In genomic region chr5:176447538-176447981, GRCh38 we compare ENCODE assay signal across 8 cellular contexts. TPM values are rescaled to one million over a fixed set of nuclear protein-coding genes. Genes with fewer than 3 reads are reported as not detected.
DNase-seq lines count a peak whose midpoint lies in the region; ATAC-seq and TF ChIP-seq lines count a peak whose summit lies in the region.

No MANE protein-coding gene starts in this region.

- peak overlapping the region; percentile 87 for H3K4me3 Mint-ChIP-seq in activated CD4-positive, alpha-beta T cell treated with anti-CD3 and anti-CD28 coated beads, Interleukin-2, amount 10 ng/mL, durations not matched to agents 7 days and 5 days

- H3K36me3 ChIP-seq in OCI-LY1 (ENCODE audit: insufficient read depth, low read length) = peaks cover 3% of the 10 kb centered on the region; the same call in 1 of the 2 replicates

- no peak for TF ChIP-seq CTCF in OCI-LY1 (IDR thresholded peaks at IDR 0.05; ENCODE audit: low read length)

- CTCF ChIA-PET in activated CD4-positive, alpha-beta T cell treated with anti-CD3 and anti-CD28 coated beads, Interleukin-2, amount 10 ng/mL, durations not matched to agents 7 days and 5 days (lab: Charles Lee) = interaction anchor here (0.6 to 2.9 kb wide), 30 partner anchors 9 to 897 kb away, joined by 3 to 31 read pairs (median 4); partner anchors contain the start of genes CLTB, KIAA1191 and RNF44

- peak overlapping the region; percentile 43 for H2AFZ ChIP-seq in OCI-LY1 (ENCODE audit: low read length)

- DNase-seq in activated CD4-positive, alpha-beta T cell treated with anti-CD3 and anti-CD28 coated beads, Interleukin-2, amount 10 ng/mL, durations not matched to agents 7 days and 5 days = no peak
- no peak for DNase-seq in activated CD4-positive, alpha-beta T cell treated with anti-CD3 and anti-CD28 coated beads for 4 hours
- peak; percentile 46 for DNase-seq in cortex of kidney (lab: John Stamatoyannopoulos, UW)
- no peak for DNase-seq in effector CD4-positive, alpha-beta T cell
- no peak for DNase-seq in SKM-1 (lab: John Stamatoyannopoulos, UW; ENCODE audit: unreplicated experiment)

- H3K36me3 Mint-ChIP-seq in activated CD4-positive, alpha-beta T cell treated with anti-CD3 and anti-CD28 coated beads, Interleukin-2, amount 10 ng/mL, durations not matched to agents 7 days and 5 days (ENCODE audit: low read depth) = peaks cover 4% of the 10 kb centered on the region

- no peaks in the 10 kb centered on the region for H3K27me3 Mint-ChIP-seq in activated CD4-positive, alpha-beta T cell treated with anti-CD3 and anti-CD28 coated beads, Interleukin-2, amount 10 ng/mL, durations not matched to agents 7 days and 5 days

- H4K20me1 ChIP-seq in OCI-LY1 (ENCODE audit: insufficient read depth, low read length) = no peaks in the 10 kb centered on the region

- no peaks in the 10 kb centered on the region for H3K9me3 ChIP-seq in OCI-LY1 (ENCODE audit: low read length)
- no peaks in the 10 kb centered on the region for H3K9me3 ChIP-seq in mononuclear cell (ENCODE audit: low read depth, low read length)

- H3K9me3 Mint-ChIP-seq in activated CD4-positive, alpha-beta T cell treated with anti-CD3 and anti-CD28 coated beads, Interleukin-2, amount 10 ng/mL, durations not matched to agents 7 days and 5 days = no peaks in the 10 kb centered on the region

- H3K4me2 ChIP-seq in OCI-LY1 (ENCODE audit: low read length) = peak overlapping the region; percentile 88

- H3K4me1 ChIP-seq in OCI-LY1 (ENCODE audit: insufficient read depth, low read length, severe bottlenecking) (peaks cover 23% of the 10 kb centered on the region), mononuclear cell (ENCODE audit: insufficient read depth, low read length) (peaks cover 33% of the 10 kb centered on the region)

- peaks cover 35% of the 10 kb centered on the region for H3K4me1 Mint-ChIP-seq in activated CD4-positive, alpha-beta T cell treated with anti-CD3 and anti-CD28 coated beads, Interleukin-2, amount 10 ng/mL, durations not matched to agents 7 days and 5 days

- H3K27me3 ChIP-seq in OCI-LY1 (ENCODE audit: insufficient read depth, low read length) (no peaks in the 10 kb centered on the region), mononuclear cell (ENCODE audit: insufficient read depth, low read length) (no peaks in the 10 kb centered on the region)

- peak overlapping the region; percentile 97 for H3K27ac Mint-ChIP-seq in activated CD4-positive, alpha-beta T cell treated with anti-CD3 and anti-CD28 coated beads, Interleukin-2, amount 10 ng/mL, durations not matched to agents 7 days and 5 days

- peak; percentile 31 for ATAC-seq in HG02642 (IDR thresholded peaks at IDR 0.05; ENCODE audit: poor library complexity, unreplicated experiment)

- peaks cover 34% of the 10 kb centered on the region for H3K79me2 ChIP-seq in OCI-LY1 (ENCODE audit: insufficient read depth, low read length)

- peak overlapping the region; percentile 80 for H3K9ac ChIP-seq in OCI-LY1 (ENCODE audit: low read length)

- H3K4me3 ChIP-seq in OCI-LY1 (ENCODE audit: low read depth, low read length, poor library complexity, severe bottlenecking) (peak overlapping the region; percentile 99), mononuclear cell (ENCODE audit: low read length) (peak overlapping the region; percentile 66)

- no peaks in the 10 kb centered on the region for H3K9me2 ChIP-seq in OCI-LY1 (ENCODE audit: low read depth, low read length)

- POLR2A ChIA-PET in activated CD4-positive, alpha-beta T cell treated with anti-CD3 and anti-CD28 coated beads, Interleukin-2, amount 10 ng/mL, durations not matched to agents 7 days and 5 days (lab: Charles Lee) = interaction anchor here (0.6 to 1.4 kb wide), 4 partner anchors 8 to 90 kb away, joined by 3 to 4 read pairs (median 4); partner anchors contain the start of gene RNF44

- H3F3A ChIP-seq in OCI-LY1 (ENCODE audit: insufficient read depth, low read length) = no peaks in the 10 kb centered on the region

- peak overlapping the region; percentile 15 for H3K27ac ChIP-seq in OCI-LY1 (ENCODE audit: low read depth, low read length, poor library complexity, severe bottlenecking)

RNA-seq across cellular contexts. Expression of gene FAF2, which starts 0.6 kb away (rescaled TPM):
- total RNA-seq in activated CD4-positive, alpha-beta T cell treated with anti-CD3 and anti-CD28 coated beads, Interleukin-2, amount 10 ng/mL, durations not matched to agents 7 days and 5 days = 10 to 100 TPM; 32.3 to 41.0 TPM
- 30.1 TPM for total RNA-seq in mononuclear cell

RNA-seq across cellular contexts. Expression of gene CLTB, which starts 31.2 kb away (rescaled TPM):
- total RNA-seq in activated CD4-positive, alpha-beta T cell treated with anti-CD3 and anti-CD28 coated beads, Interleukin-2, amount 10 ng/mL, durations not matched to agents 7 days and 5 days = 10 to 100 TPM; 53.8 to 65.8 TPM
- 55.3 TPM for total RNA-seq in mononuclear cell

RNA-seq across cellular contexts. Expression of gene HIGD2A, which starts 59.0 kb away (rescaled TPM):
- total RNA-seq in activated CD4-positive, alpha-beta T cell treated with anti-CD3 and anti-CD28 coated beads, Interleukin-2, amount 10 ng/mL, durations not matched to agents 7 days and 5 days = 100 to 1,000 TPM; 143 to 150 TPM
- total RNA-seq in mononuclear cell = 61.7 TPM

RNA-seq across cellular contexts. Expression of gene NOP16, which starts 59.2 kb away (rescaled TPM):
- 10 to 100 TPM; 29.1 to 34.0 TPM for total RNA-seq in activated CD4-positive, alpha-beta T cell treated with anti-CD3 and anti-CD28 coated beads, Interleukin-2, amount 10 ng/mL, durations not matched to agents 7 days and 5 days
- 6.1 TPM for total RNA-seq in mononuclear cell
